Comparison of ENCODE assay signal across 1 cellular context in genomic region chr20:46557231-46557956, GRCh38.
TF ChIP-seq lines count a peak whose summit lies in the region.

No MANE protein-coding gene starts in this region.

TF ChIP-seq in endothelial cell of umbilical vein, 7 proteins besides CTCF, POLR2A, EP300 and RAD21:
- TF ChIP-seq EZH2 (IDR thresholded peaks at IDR 0.05; ENCODE audit: borderline replicate concordance, low read depth, low read length, severe bottlenecking), result no peak
- TF ChIP-seq POLR2AphosphoS5 (IDR thresholded peaks at IDR 0.05; ENCODE audit: insufficient read depth, low read depth, low read length), result no peak
- no peak for TF ChIP-seq FOS (IDR thresholded peaks at IDR 0.05; ENCODE audit: borderline replicate concordance, insufficient read depth, low read length)
- TF ChIP-seq MAX (IDR thresholded peaks at IDR 0.05; ENCODE audit: insufficient read depth, insufficient read length), result no peak
- TF ChIP-seq GATA2 (IDR thresholded peaks at IDR 0.05; ENCODE audit: insufficient read depth, insufficient read length, low read depth, low read length), result no peak
- no peak for TF ChIP-seq MYC (IDR thresholded peaks at IDR 0.05; ENCODE audit: low read depth, low read length)
- no peak for TF ChIP-seq JUN (IDR thresholded peaks at IDR 0.05; ENCODE audit: borderline replicate concordance, insufficient read depth, insufficient read length, low read depth)
